ENCODE assay signal across 18 cellular contexts in the genomic region with DNA sequence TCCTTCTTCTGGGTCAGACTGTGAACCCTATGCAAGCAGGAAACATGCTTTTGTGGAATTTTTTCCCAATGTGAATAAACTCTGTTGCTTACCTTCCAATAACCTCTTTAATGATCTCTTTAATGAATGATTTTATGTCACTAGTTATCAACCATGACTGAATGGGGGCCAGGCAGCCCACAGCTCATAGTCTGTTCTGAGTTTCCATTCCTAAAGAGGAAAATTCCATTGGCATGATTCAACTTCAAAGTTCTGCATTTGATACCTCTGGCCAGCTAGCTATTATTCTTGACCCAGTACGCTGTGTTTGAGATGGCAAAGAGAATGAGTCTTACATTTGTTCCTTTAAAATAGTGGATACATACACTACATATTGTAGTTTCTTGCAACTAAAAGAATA.
A peak's percentile ranks its signal among the peaks of the same experiment; 100 is the strongest.
DNase-seq lines count a peak whose midpoint lies in the region; ATAC-seq and TF ChIP-seq lines count a peak whose summit lies in the region.
"Had no signal": no experiment of that assay in that cellular context is flagged by ENCODE, and none has a peak within 500 bp of the region (broad histone marks: within the 10 kb centered on the region; RNA-seq: fewer than 3 reads in every experiment).

No MANE protein-coding gene starts in this region.

- intact Hi-C loops in sciatic nerve (cut with DNase I) = no loop called here

- DNase-seq in AG20443 (ENCODE audit: low spot score) (peak; percentile 8), astrocyte of the hippocampus (ENCODE audit: low read depth, low spot score) (peak; percentile 74), iris pigment epithelial cell (ENCODE audit: low read depth) (peak; percentile 2), retinal pigment epithelial cell (ENCODE audit: low read depth) (peak; percentile 52), sciatic nerve (ENCODE audit: low spot score) (no peak)
- DNase-seq in activated naive CD4-positive, alpha-beta T cell treated with anti-CD3 and anti-CD28 coated beads, Interleukin-2, amount 50 U/mL, for 16 hours = no peak
- DNase-seq in stimulated activated CD4-positive, alpha-beta T cell treated with anti-CD3 and anti-CD28 coated beads, Interleukin-15, amount 100 ng/mL, for 24 hours = no peak
- DNase-seq: Calu3; CD4-positive, alpha-beta memory T cell; DMS 273 treated with DMSO at 0.1 percent for 48 hours; DMS53; DND-41; EL; IMR-90 had no signal

- TF ChIP-seq CTCF in retinal pigment epithelial cell (conservative IDR thresholded peaks at IDR 0.05; ENCODE audit: low read depth, low read length) = no peak

- no peak overlapping the region for H3K4me3 ChIP-seq in retinal pigment epithelial cell (ENCODE audit: low read length)
- H3K4me3 ChIP-seq: A549, BLaER1, GM12878, HAP-1 had no signal

- ATAC-seq in sciatic nerve = no peak
- ATAC-seq: A549, GM12878 had no signal

Comparison
In these comparisons a context has a peak if more than half of its experiments do, and no peak if none do; other contexts are left out.
1. DNase-seq: peak in AG20443 (single experiment), astrocyte of the hippocampus (single experiment), iris pigment epithelial cell (single experiment) and retinal pigment epithelial cell (single experiment); none in activated naive CD4-positive, alpha-beta T cell treated with anti-CD3 and anti-CD28 coated beads, Interleukin-2, amount 50 U/mL, for 16 hours (single experiment), sciatic nerve (single experiment) and stimulated activated CD4-positive, alpha-beta T cell treated with anti-CD3 and anti-CD28 coated beads, Interleukin-15, amount 100 ng/mL, for 24 hours (single experiment).